In the genomic region with DNA sequence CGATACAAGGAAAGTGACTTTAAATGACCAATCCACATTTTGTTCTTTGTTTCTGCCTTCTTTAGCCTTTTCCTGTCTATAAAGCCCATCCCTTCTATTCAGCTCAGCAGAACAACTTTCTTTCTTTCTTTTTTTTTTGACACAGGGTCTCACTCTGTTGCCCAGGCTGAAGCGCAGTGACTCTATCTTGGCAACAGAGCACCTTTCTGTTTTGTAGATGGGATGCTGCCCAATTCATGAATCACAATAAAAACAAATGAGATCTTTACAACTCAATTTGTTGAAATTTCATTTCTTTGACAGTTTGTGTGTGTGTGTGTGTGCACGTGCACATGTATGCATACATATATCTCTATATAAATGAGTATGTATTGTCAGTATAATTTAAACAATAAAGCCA, we compare ENCODE assay signal across 25 cellular contexts. TPM values are rescaled to one million over a fixed set of nuclear protein-coding genes. Genes with fewer than 3 reads are reported as not detected.
DNase-seq lines count a peak whose midpoint lies in the region; ATAC-seq, FAIRE-seq and TF ChIP-seq lines count a peak whose summit lies in the region.
"Had no signal": no experiment of that assay in that cellular context is flagged by ENCODE, and none has a peak within 500 bp of the region (broad histone marks: within the 10 kb centered on the region; RNA-seq: fewer than 3 reads in every experiment).

No MANE protein-coding gene starts in this region.

- no peak for FAIRE-seq in HepG2 (lab: Jason Lieb, UNC)
- FAIRE-seq: GM12878 had no signal

- H3K9me3 ChIP-seq in hepatocyte (ENCODE audit: low read depth) (no peaks in the 10 kb centered on the region), tibial artery (no peaks in the 10 kb centered on the region), HepG2 (ENCODE audit: low read length) (no peaks in the 10 kb centered on the region)

- H3K4me1 ChIP-seq in hepatocyte (ENCODE audit: insufficient read depth) = peaks cover 31% of the 10 kb centered on the region
- H3K4me1 ChIP-seq in tibial artery = peaks cover 0 to 76% (median 46%) of the 10 kb centered on the region in 4 donors
- H3K4me1 ChIP-seq in HepG2 (ENCODE audit: insufficient read depth, low read length) = no peaks in the 10 kb centered on the region
- H3K4me1 ChIP-seq: BLaER1, SJCRH30 had no signal

- no peak overlapping the region for H3K9ac ChIP-seq in HepG2 (ENCODE audit: insufficient read depth, low read depth, low read length)
- H3K9ac ChIP-seq: BLaER1, GM23248 had no signal

- 82% methylated on average over 3 of the region's 3 CpGs for WGBS in hepatocyte (ENCODE audit: low lambda C conversion rate, missing lambda C conversion rate)
- WGBS in HepG2 (ENCODE audit: low lambda C conversion rate) = 56% methylated on average over 3 of the region's 3 CpGs

- H3K4me1 Mint-ChIP-seq in WTC11 = peaks cover 77% of the 10 kb centered on the region
- peaks cover 91% of the 10 kb centered on the region for H3K4me1 Mint-ChIP-seq in brain

- CTCF ChIA-PET in WTC11 (lab: Charles Lee) (no interaction called here), HepG2 (lab: Yijun Ruan, JAX; ENCODE audit: low intra/inter-chr PET ratio, low total read pairs) (no interaction called here)

- POLR2A ChIA-PET in WTC11 (lab: Charles Lee) (no interaction called here), HepG2 (lab: Yijun Ruan, JAX) (no interaction called here)

- H3K4me3 ChIP-seq in hepatocyte (no peak overlapping the region), tibial artery (no peak overlapping the region), HepG2 (replicated peaks in 1 of 3; ENCODE audit: insufficient read depth in 1 of 3, low read depth in 2 of 3, low read length in 3 of 3) (no peak overlapping the region)
- H3K4me3 ChIP-seq: BLaER1, GM12878, GM23248, SJCRH30 had no signal

- no peak for TF ChIP-seq POLR2A in HepG2 (IDR thresholded peaks at IDR 0.05; ENCODE audit: insufficient read depth in 1 of 2, low read depth in 2 of 2, low read length in 2 of 2)

- peaks cover 48% of the 10 kb centered on the region for H3K27me3 Mint-ChIP-seq in WTC11 (ENCODE audit: low read depth)
- peaks cover 7% of the 10 kb centered on the region for H3K27me3 Mint-ChIP-seq in brain
- H3K27me3 Mint-ChIP-seq: CD4-positive, alpha-beta memory T cell had no signal

- intact Hi-C loops in tibial artery (cut with DNase I; ENCODE audit: low total_unique reads) (no loop called here), HepG2 (cut with micrococcal nuclease; ENCODE audit: unreplicated experiment) (no loop called here)

- H3K27ac ChIP-seq in hepatocyte (peak overlapping the region; percentile 41), tibial artery (peak overlapping the region; percentile 50 to 67), HepG2 (ENCODE audit: extremely low read length, insufficient read depth, low read length) (no peak overlapping the region)
- H3K27ac ChIP-seq: BLaER1, GM23248, HL-60, SJCRH30 had no signal

- H3K36me3 Mint-ChIP-seq in WTC11 (peaks cover 10% of the 10 kb centered on the region; the same call in 1 of the 2 replicates), brain (peaks cover 10% of the 10 kb centered on the region)

- BruUV-seq in HepG2 (replicated peaks; lab: Mats Ljungman, UMichigan) = no TSS peak

- TF ChIP-seq RAD21 in HepG2 (CRISPR knock-in tag; IDR thresholded peaks at IDR 0.05) = no peak

- TF ChIP-seq CTCF in WTC11 (IDR thresholded peaks at IDR 0.05) = no peak
- no peak for TF ChIP-seq CTCF in brain (conservative IDR thresholded peaks at IDR 0.05)
- no peak for TF ChIP-seq CTCF in hepatocyte (IDR thresholded peaks at IDR 0.05; ENCODE audit: poor library complexity)
- TF ChIP-seq CTCF in tibial artery (IDR thresholded peaks at IDR 0.05) = no peak
- no peak for TF ChIP-seq CTCF in HepG2 (CRISPR knock-in tag; IDR thresholded peaks at IDR 0.05)

- H3K9me2 ChIP-seq in hepatocyte (replicated peaks; ENCODE audit: insufficient read depth) = no peaks in the 10 kb centered on the region

- H3K4me3 Mint-ChIP-seq in WTC11 (no peak overlapping the region), brain (no peak overlapping the region)
- H3K4me3 Mint-ChIP-seq: CD4-positive, alpha-beta memory T cell had no signal

- H3K4me2 ChIP-seq in hepatocyte (no peak overlapping the region), HepG2 (ENCODE audit: low read depth, low read length) (no peak overlapping the region)
- H3K4me2 ChIP-seq: BLaER1 had no signal

- H3K79me2 ChIP-seq in hepatocyte = peaks cover 18% of the 10 kb centered on the region
- H3K79me2 ChIP-seq in HepG2 (ENCODE audit: insufficient read depth, low read length) = no peaks in the 10 kb centered on the region

- H3K27ac Mint-ChIP-seq in WTC11 (no peak overlapping the region), brain (peak overlapping the region; percentile 46 to 96 (median 85))
- H3K27ac Mint-ChIP-seq: H9 had no signal

- H3K27me3 ChIP-seq in hepatocyte = no peaks in the 10 kb centered on the region
- no peaks in the 10 kb centered on the region for H3K27me3 ChIP-seq in tibial artery
- H3K27me3 ChIP-seq in HepG2 (ENCODE audit: control insufficient read depth in 1 of 2, insufficient read depth in 2 of 2, low read length in 2 of 2) = no peaks in the 10 kb centered on the region; a peak in 2 of 5 replicates
- H3K27me3 ChIP-seq: BLaER1, SJCRH30 had no signal

- peaks cover 5% of the 10 kb centered on the region for H3K9me3 Mint-ChIP-seq in WTC11
- H3K9me3 Mint-ChIP-seq in brain = peaks cover 0 to 12% (median 4%) of the 10 kb centered on the region in 5 experiments

- DNase-seq in WTC11 (ENCODE audit: low spot score) = no peak
- DNase-seq in hepatocyte (ENCODE audit: low spot score) = no peak
- DNase-seq in tibial artery = peak in 1 of 2 donors; percentile 4
- DNase-seq in HepG2 (ENCODE audit: low spot score) = no peak
- no peak for DNase-seq in NCI-H226
- DNase-seq: CD4-positive, alpha-beta memory T cell; DND-41; GM23248; H9; KG1; NCI-H1092; NCI-H1436; NCI-H187 treated with DMSO at 0.1 percent for 48 hours; NCI-H2107; NCI-H524; NCI-H774; NK-92 treated with Interleukin-12 subunit alpha and Interleukin-12 subunit beta, amount 100 ng/mL, for 24 hours; SJCRH30 had no signal

- H2AFZ ChIP-seq in hepatocyte = no peak overlapping the region
- no peak overlapping the region for H2AFZ ChIP-seq in HepG2 (ENCODE audit: low read length)
- H2AFZ ChIP-seq: GM23248 had no signal

- in situ Hi-C loops in HepG2 (cut with HindIII; ENCODE audit: extremely low pct_ligation_motif_present, low pct_unique_long_range_greater_than_20kb) = no loop called here

- H4K20me1 ChIP-seq in hepatocyte (ENCODE audit: insufficient read depth, poor library complexity, severe bottlenecking) (no peaks in the 10 kb centered on the region), HepG2 (ENCODE audit: insufficient read depth, low read length) (no peaks in the 10 kb centered on the region)
- H4K20me1 ChIP-seq: BLaER1 had no signal

- H3K36me3 ChIP-seq in hepatocyte (replicated peaks; ENCODE audit: insufficient read depth, low read depth) = no peaks in the 10 kb centered on the region
- no peaks in the 10 kb centered on the region for H3K36me3 ChIP-seq in tibial artery
- no peaks in the 10 kb centered on the region for H3K36me3 ChIP-seq in HepG2 (replicated peaks in 1 of 2; ENCODE audit: control insufficient read depth in 1 of 2, insufficient read depth in 2 of 2, low read length in 2 of 2)
- H3K36me3 ChIP-seq: BLaER1, SJCRH30 had no signal

- TF ChIP-seq EP300 in HepG2 (IDR thresholded peaks at IDR 0.05; ENCODE audit: low read depth in 2 of 2, low read length in 2 of 2) (no peak), HepG2 (CRISPR knock-in tag; IDR thresholded peaks at IDR 0.05; ENCODE audit: borderline replicate concordance) (no peak)

- ATAC-seq in WTC11 = no peak
- ATAC-seq in HepG2 = no peak
- no peak for ATAC-seq in GM18520 (IDR thresholded peaks at IDR 0.05; ENCODE audit: unreplicated experiment)
- ATAC-seq: GM12878, Panc1 had no signal

TF ChIP-seq in WTC11, 78 proteins besides CTCF, POLR2A, EP300 and RAD21 (continues in another document):
- peak; percentile 81; the same call in 1 of the 2 replicates for TF ChIP-seq ZNF121 (CRISPR knock-in tag; IDR thresholded peaks at IDR 0.05)

TF ChIP-seq in HepG2, 621 proteins besides CTCF, POLR2A, EP300 and RAD21 (continues in another document):
- TF ChIP-seq, protein P1, sequence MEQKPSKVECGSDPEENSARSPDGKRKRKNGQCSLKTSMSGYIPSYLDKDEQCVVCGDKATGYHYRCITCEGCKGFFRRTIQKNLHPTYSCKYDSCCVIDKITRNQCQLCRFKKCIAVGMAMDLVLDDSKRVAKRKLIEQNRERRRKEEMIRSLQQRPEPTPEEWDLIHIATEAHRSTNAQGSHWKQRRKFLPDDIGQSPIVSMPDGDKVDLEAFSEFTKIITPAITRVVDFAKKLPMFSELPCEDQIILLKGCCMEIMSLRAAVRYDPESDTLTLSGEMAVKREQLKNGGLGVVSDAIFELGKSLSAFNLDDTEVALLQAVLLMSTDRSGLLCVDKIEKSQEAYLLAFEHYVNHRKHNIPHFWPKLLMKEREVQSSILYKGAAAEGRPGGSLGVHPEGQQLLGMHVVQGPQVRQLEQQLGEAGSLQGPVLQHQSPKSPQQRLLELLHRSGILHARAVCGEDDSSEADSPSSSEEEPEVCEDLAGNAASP (CRISPR knock-in tag; IDR thresholded peaks at IDR 0.05; ENCODE audit: borderline replicate concordance) = no peak

RNA-seq across cellular contexts. Expression of gene TSPAN18, which starts 25.5 kb away (rescaled TPM):
- 35.2 to 44.7 TPM (median 37.6 TPM) in 3 replicates for total RNA-seq in WTC11 (2021)
- 3.3 TPM for polyA plus RNA-seq in brain (ENCODE audit: insufficient read depth, low read depth, low replicate concordance)
- 9.5 and 12.8 TPM in 2 replicates for total RNA-seq in hepatocyte
- 21.5 and 25.1 TPM in 2 replicates for polyA plus RNA-seq in hepatocyte
- total RNA-seq in HepG2 (2016; rRNA removed; fragmentation: Illumina TruSeq; extraction: Trizol) = not detected in 2 replicates
- not detected in 2 replicates for total RNA-seq in HepG2 (2016; cell fraction: cytosol; rRNA removed; fragmentation: Illumina TruSeq; extraction: Trizol; ENCODE audit: low read depth)
- total RNA-seq in HepG2 (2016; cell fraction: insoluble cytoplasmic fraction; rRNA removed; fragmentation: Illumina TruSeq; extraction: Trizol) = not detected in 2 replicates
- not detected in 2 replicates for total RNA-seq in HepG2 (2016; cell fraction: membrane; rRNA removed; fragmentation: Illumina TruSeq; extraction: Trizol)
- total RNA-seq in HepG2 (2016; cell fraction: nucleus; rRNA removed; fragmentation: Illumina TruSeq; extraction: Trizol) = not detected in 2 replicates
- not detected in 2 replicates for polyA plus RNA-seq in HepG2 (2011; rRNA removed)
- polyA plus RNA-seq in HepG2 (2011; cell fraction: cytosol; rRNA removed) = not detected in 2 replicates
- polyA plus RNA-seq in HepG2 (2011; cell fraction: nucleus; rRNA removed) = not detected in 2 replicates
- polyA plus RNA-seq in HepG2 (2012) = not detected in 2 replicates
- polyA plus RNA-seq in HepG2 (2016; cell fraction: cytosol; fragmentation: Illumina TruSeq; extraction: Trizol; ENCODE audit: low read depth) = not detected in 2 replicates
- not detected in 2 replicates for polyA plus RNA-seq in HepG2 (2016; cell fraction: insoluble cytoplasmic fraction; fragmentation: Illumina TruSeq; extraction: Trizol; ENCODE audit: low read depth)
- not detected in 2 replicates for polyA plus RNA-seq in HepG2 (2016; cell fraction: membrane; fragmentation: Illumina TruSeq; extraction: Trizol; ENCODE audit: low read depth)
- not detected in 2 replicates for polyA plus RNA-seq in HepG2 (2016; cell fraction: nucleus; fragmentation: Illumina TruSeq; extraction: Trizol; ENCODE audit: insufficient read depth, low read depth)
- not detected in 2 replicates for polyA minus RNA-seq in HepG2 (2011; rRNA and poly(A)+ RNA removed; ENCODE audit: low replicate concordance)
- polyA minus RNA-seq in HepG2 (2011; cell fraction: cytosol; rRNA and poly(A)+ RNA removed) = not detected in 2 replicates
- not detected in 2 replicates for polyA minus RNA-seq in HepG2 (2011; cell fraction: nucleus; rRNA and poly(A)+ RNA removed)
- total RNA-seq: HT-29 had no signal

Comparison
In these comparisons a context has a peak if more than half of its experiments do, and no peak if none do; other contexts are left out.
1. RNA of gene TSPAN18, which starts 25.5 kb away (total RNA-seq): 35.2 to 44.7 TPM in WTC11 and 9.5 to 12.8 TPM in hepatocyte; not detected in HepG2; every median in the first group is over 10 times any median in the second.
2. Of the 50 proteins assayed by ChIP-seq in both HepG2 and WTC11: peak only in HepG2: none; only in WTC11: ZNF121; in both: none; in neither: 49.